ENCODE assay signal across 14 cellular contexts in the genomic region with DNA sequence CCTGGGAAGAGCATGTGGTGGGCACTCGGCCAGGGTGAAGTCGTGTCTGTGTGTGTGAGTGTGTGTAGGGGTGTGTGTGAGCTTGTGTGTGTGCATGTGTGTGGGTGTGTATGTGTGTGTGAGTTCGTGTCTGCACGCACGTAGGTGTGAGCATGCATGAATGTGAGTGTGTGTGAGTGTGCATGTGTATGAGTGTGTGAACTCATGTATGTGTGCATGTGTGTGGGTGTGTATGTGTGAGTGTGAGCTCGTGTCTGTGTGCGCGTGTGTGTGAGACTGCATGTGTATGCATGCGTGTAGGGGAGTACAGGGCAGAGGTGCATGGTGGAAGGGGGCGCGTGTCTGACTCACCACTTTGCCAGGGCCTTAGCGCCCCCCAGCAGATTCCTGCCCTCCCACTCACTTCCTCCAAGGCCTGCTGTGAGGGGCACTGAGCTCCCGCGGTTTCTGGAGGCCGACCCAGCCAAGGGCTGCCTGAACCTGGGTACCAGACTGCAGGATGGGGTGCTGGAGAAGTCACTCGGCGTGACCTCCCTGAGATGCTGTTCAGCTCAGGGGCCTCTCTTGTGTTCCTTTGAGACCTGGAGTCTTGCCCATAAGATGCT. TPM values are rescaled to one million over a fixed set of nuclear protein-coding genes. Genes with fewer than 3 reads are reported as not detected.
A peak's percentile ranks its signal among the peaks of the same experiment; 100 is the strongest.
DNase-seq lines count a peak whose midpoint lies in the region; ATAC-seq, FAIRE-seq and TF ChIP-seq lines count a peak whose summit lies in the region.
"Had no signal": no experiment of that assay in that cellular context is flagged by ENCODE, and none has a peak within 500 bp of the region (broad histone marks: within the 10 kb centered on the region; RNA-seq: fewer than 3 reads in every experiment).

No MANE protein-coding gene starts in this region.

- no peak for TF ChIP-seq CTCF in bronchial epithelial cell (IDR thresholded peaks at IDR 0.05; ENCODE audit: insufficient read depth, low read length, severe bottlenecking)

- peaks cover 12 to 23% of the 10 kb centered on the region in 2 donors for H3K36me3 Mint-ChIP-seq in activated T-cell treated with anti-CD3 and anti-CD28 coated beads, Interleukin-2, amount 50 U/mL, for 72 hours (ENCODE audit: insufficient read depth in 2 of 2)

- H3K27me3 ChIP-seq in bronchial epithelial cell (ENCODE audit: control insufficient read depth, insufficient read depth, low read length), result no peaks in the 10 kb centered on the region
- H3K27me3 ChIP-seq: breast epithelium had no signal

- peak; percentile 89 for FAIRE-seq in bronchial epithelial cell (lab: Jason Lieb, UNC)
- FAIRE-seq: H54 had no signal

- H3K9me3 Mint-ChIP-seq in activated T-cell treated with anti-CD3 and anti-CD28 coated beads, Interleukin-2, amount 50 U/mL, for 72 hours, result peaks cover 10% of the 10 kb centered on the region in 2 donors

- no peak overlapping the region for H3K27ac Mint-ChIP-seq in activated T-cell treated with anti-CD3 and anti-CD28 coated beads, Interleukin-2, amount 50 U/mL, for 72 hours

- peak overlapping the region; percentile 5 to 66 for H3K4me3 Mint-ChIP-seq in activated T-cell treated with anti-CD3 and anti-CD28 coated beads, Interleukin-2, amount 50 U/mL, for 72 hours

- H3K27me3 Mint-ChIP-seq in activated T-cell treated with anti-CD3 and anti-CD28 coated beads, Interleukin-2, amount 50 U/mL, for 72 hours (ENCODE audit: low read depth), result no peaks in the 10 kb centered on the region

- ATAC-seq in activated T-cell treated with anti-CD3 and anti-CD28 coated beads, Interleukin-2, amount 50 U/mL, for 72 hours (replicated peaks in 1 of 2), result no peak
- peak; percentile 9 for ATAC-seq in stimulated activated naive CD8-positive, alpha-beta T cell treated with anti-CD3 and anti-CD28 coated beads, Interleukin-15, Interleukin-2, amounts not matched to agents 100 U/mL and 50 U/mL, for 24 hours

- H3K4me3 ChIP-seq in bronchial epithelial cell (ENCODE audit: low read depth, low read length), result no peak overlapping the region
- H3K4me3 ChIP-seq: breast epithelium, left ventricle myocardium inferior had no signal

- no peaks in the 10 kb centered on the region for H3K36me3 ChIP-seq in bronchial epithelial cell (ENCODE audit: control insufficient read depth, insufficient read depth, low read length)
- H3K36me3 ChIP-seq: breast epithelium, left ventricle myocardium inferior had no signal

- H3K4me1 Mint-ChIP-seq in activated T-cell treated with anti-CD3 and anti-CD28 coated beads, Interleukin-2, amount 50 U/mL, for 72 hours (ENCODE audit: low read depth), result peaks cover 82% of the 10 kb centered on the region

- no peak for DNase-seq in activated T-cell treated with anti-CD3 and anti-CD28 coated beads, Interleukin-2, amount 50 U/mL, for 72 hours
- DNase-seq in activated T-cell treated with anti-CD3 and anti-CD28 coated beads for 4 hours (no peak), RPMI7951 (ENCODE audit: low read depth) (peak; percentile 28), bronchial epithelial cell (ENCODE audit: low read depth) (no peak), superior temporal gyrus (ENCODE audit: extremely low spot score) (no peak), cortex of kidney (lab: John Stamatoyannopoulos, UW) (no peak)
- DNase-seq in stimulated activated naive CD8-positive, alpha-beta T cell treated with anti-CD3 and anti-CD28 coated beads, Interleukin-15, Interleukin-2, amounts not matched to agents 100 U/mL and 50 U/mL, for 24 hours, result peak; percentile 70
- no peak for DNase-seq in activated effector memory CD4-positive, alpha-beta T cell treated with Interleukin-2 at 50 U/mL for 16 hours
- DNase-seq: glutamatergic neuron; left ventricle myocardium inferior; stimulated activated CD4-positive, alpha-beta T cell treated with anti-CD3 and anti-CD28 coated beads, Interleukin-12 subunit alpha, Interleukin-12 subunit beta, amount 100 ng/mL, for 4 hours had no signal

RNA-seq across cellular contexts. Expression of a gene that starts 41.0 kb away (rescaled TPM):
- total RNA-seq in activated T-cell treated with anti-CD3 and anti-CD28 coated beads, Interleukin-2, amount 50 U/mL, for 72 hours, result 100 to 1,000 TPM; 254 to 298 TPM
- 9.5 and 10.4 TPM in 2 replicates for total RNA-seq in RPMI7951 (2014; rRNA removed; shearing (Covaris generic))
- 0.13 and 0.26 TPM in 2 replicates for total RNA-seq in bronchial epithelial cell
- total RNA-seq: osteocyte had no signal

Comparison
In these comparisons a context has a peak if more than half of its experiments do, and no peak if none do; other contexts are left out.
1. DNase-seq: peak in RPMI7951 (single experiment) and stimulated activated naive CD8-positive, alpha-beta T cell treated with anti-CD3 and anti-CD28 coated beads, Interleukin-15, Interleukin-2, amounts not matched to agents 100 U/mL and 50 U/mL, for 24 hours (single experiment); none in activated T-cell treated with anti-CD3 and anti-CD28 coated beads, Interleukin-2, amount 50 U/mL, for 72 hours (0 of 2), activated T-cell treated with anti-CD3 and anti-CD28 coated beads for 4 hours (single experiment), bronchial epithelial cell (single experiment), activated effector memory CD4-positive, alpha-beta T cell treated with Interleukin-2 at 50 U/mL for 16 hours (single experiment), superior temporal gyrus (single experiment) and cortex of kidney (single experiment).
2. RNA of a gene that starts 41.0 kb away (total RNA-seq): 254 to 298 TPM in activated T-cell treated with anti-CD3 and anti-CD28 coated beads, Interleukin-2, amount 50 U/mL, for 72 hours; 9.5 to 10.4 TPM in RPMI7951 and 0.13 to 0.26 TPM in bronchial epithelial cell; every median in the first group is over 10 times any median in the second.